ENCODE assay signal across 9 cellular contexts in the genomic region with DNA sequence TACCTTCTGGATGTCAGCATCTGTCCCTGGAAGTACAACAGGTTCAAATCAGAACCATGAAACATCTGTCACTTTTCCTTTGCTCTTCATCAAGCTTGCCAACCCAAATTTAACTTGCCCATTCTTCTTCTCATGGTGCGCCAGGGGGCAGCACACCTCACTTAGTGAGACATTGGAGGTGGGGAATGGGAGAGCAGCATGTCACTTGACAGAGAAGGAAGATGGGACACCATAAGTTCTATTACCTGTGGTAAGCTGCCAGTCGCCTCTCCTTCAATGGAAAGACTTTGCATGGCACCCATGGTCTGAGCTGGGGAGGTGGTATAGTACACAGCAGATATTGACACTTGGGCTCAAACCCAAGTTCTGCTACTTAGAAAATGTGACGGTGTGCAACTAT. TPM values are rescaled to one million over a fixed set of nuclear protein-coding genes. Genes with fewer than 3 reads are reported as not detected.
A peak's percentile ranks its signal among the peaks of the same experiment; 100 is the strongest.
DNase-seq lines count a peak whose midpoint lies in the region; ATAC-seq, FAIRE-seq and TF ChIP-seq lines count a peak whose summit lies in the region.
"Had no signal": no experiment of that assay in that cellular context is flagged by ENCODE, and none has a peak within 500 bp of the region (broad histone marks: within the 10 kb centered on the region; RNA-seq: fewer than 3 reads in every experiment).

No MANE protein-coding gene starts in this region.

- CTCF ChIA-PET in activated naive CD4-positive, alpha-beta T cell treated with anti-CD3 and anti-CD28 coated beads, Interleukin-2, amount 10 ng/mL, durations not matched to agents 7 days and 5 days (lab: Charles Lee) = interaction anchor here (0.6 to 3.5 kb wide), 10 partner anchors 9 to 384 kb away, joined by 3 to 24 read pairs (median 7); no protein-coding TSS in a partner anchor

- H3K4me1 Mint-ChIP-seq in activated naive CD4-positive, alpha-beta T cell treated with anti-CD3 and anti-CD28 coated beads, Interleukin-2, amount 10 ng/mL, durations not matched to agents 7 days and 5 days = peaks cover 5% of the 10 kb centered on the region

- ATAC-seq in GM18505 (IDR thresholded peaks at IDR 0.05; ENCODE audit: unreplicated experiment) (no peak), HG02870 (IDR thresholded peaks at IDR 0.05; ENCODE audit: unreplicated experiment) (no peak)
- ATAC-seq: naive thymus-derived CD4-positive, alpha-beta T cell had no signal

- H3K9me3 Mint-ChIP-seq in activated naive CD4-positive, alpha-beta T cell treated with anti-CD3 and anti-CD28 coated beads, Interleukin-2, amount 10 ng/mL, durations not matched to agents 7 days and 5 days = no peaks in the 10 kb centered on the region
- H3K9me3 Mint-ChIP-seq: naive thymus-derived CD4-positive, alpha-beta T cell had no signal

- no peaks in the 10 kb centered on the region for H3K27me3 Mint-ChIP-seq in activated naive CD4-positive, alpha-beta T cell treated with anti-CD3 and anti-CD28 coated beads, Interleukin-2, amount 10 ng/mL, durations not matched to agents 7 days and 5 days

- H3K27ac ChIP-seq in small intestine (ENCODE audit: low read depth in 1 of 2, low read length in 1 of 2) = no peak overlapping the region

- no peak for FAIRE-seq in small intestine (lab: Jason Lieb, UNC)

- H3K36me3 ChIP-seq in small intestine (ENCODE audit: control insufficient read depth in 2 of 2, insufficient read depth in 2 of 2, low read length in 2 of 2) = no peaks in the 10 kb centered on the region

- H3K27me3 ChIP-seq in small intestine (ENCODE audit: control insufficient read depth in 2 of 2, insufficient read depth in 2 of 2, low read length in 2 of 2) = peaks cover 0 to 11% of the 10 kb centered on the region in 2 donors

- no peak overlapping the region for H3K4me3 Mint-ChIP-seq in activated naive CD4-positive, alpha-beta T cell treated with anti-CD3 and anti-CD28 coated beads, Interleukin-2, amount 10 ng/mL, durations not matched to agents 7 days and 5 days
- H3K4me3 Mint-ChIP-seq: naive thymus-derived CD4-positive, alpha-beta T cell had no signal

- peak; percentile 44 for DNase-seq in activated naive CD4-positive, alpha-beta T cell treated with anti-CD3 and anti-CD28 coated beads, Interleukin-2, amount 10 ng/mL, durations not matched to agents 7 days and 5 days
- no peak for DNase-seq in activated naive CD4-positive, alpha-beta T cell treated with anti-CD3 and anti-CD28 coated beads, Interleukin-2, amount 50 U/mL, for 16 hours
- DNase-seq in MV-4-11 (lab: John Stamatoyannopoulos, UW) (peak; percentile 51), dermis blood vessel endothelial cell (peak; percentile 74), small intestine (peak; percentile 27), dedifferentiated amniotic fluid mesenchymal stem cell (ENCODE audit: extremely low spot score) (no peak)

- peaks cover 0 to 2% of the 10 kb centered on the region in 2 donors for H3K4me1 ChIP-seq in small intestine (ENCODE audit: control insufficient read depth in 2 of 2, insufficient read depth in 1 of 2, low read depth in 1 of 2, low read length in 1 of 2)

- WGBS in small intestine, 3 donors = 63 to 72% (median 70%) methylated on average over 3 of the region's 3 CpGs

- no peak overlapping the region for H3K4me3 ChIP-seq in small intestine (ENCODE audit: low read depth in 1 of 2, low read length in 2 of 2)

- H3K36me3 Mint-ChIP-seq in activated naive CD4-positive, alpha-beta T cell treated with anti-CD3 and anti-CD28 coated beads, Interleukin-2, amount 10 ng/mL, durations not matched to agents 7 days and 5 days = no peaks in the 10 kb centered on the region
- H3K36me3 Mint-ChIP-seq: naive thymus-derived CD4-positive, alpha-beta T cell had no signal

- H3K27ac Mint-ChIP-seq in activated naive CD4-positive, alpha-beta T cell treated with anti-CD3 and anti-CD28 coated beads, Interleukin-2, amount 10 ng/mL, durations not matched to agents 7 days and 5 days = no peak overlapping the region
- H3K27ac Mint-ChIP-seq: naive thymus-derived CD4-positive, alpha-beta T cell had no signal

- no peaks in the 10 kb centered on the region for H3K9me3 ChIP-seq in small intestine (ENCODE audit: control insufficient read depth, low read depth)

- TF ChIP-seq POLR2A in GM18505 (IDR thresholded peaks at IDR 0.05; ENCODE audit: borderline replicate concordance, extremely low read depth, insufficient read depth, insufficient read length) = no peak

RNA-seq across cellular contexts. Expression of gene SCN5A, which starts 2.9 kb away (rescaled TPM):
- 6.5 and 12.0 TPM in 2 replicates for total RNA-seq in dermis blood vessel endothelial cell
- polyA plus RNA-seq in small intestine = under 1 TPM in 2 of 3 donors, not detected in 1; 0.27 to 0.75 TPM
- polyA plus RNA-seq: naive thymus-derived CD4-positive, alpha-beta T cell had no signal

Comparison
In these comparisons a context has a peak if more than half of its experiments do, and no peak if none do; other contexts are left out.
1. DNase-seq: peak in activated naive CD4-positive, alpha-beta T cell treated with anti-CD3 and anti-CD28 coated beads, Interleukin-2, amount 10 ng/mL, durations not matched to agents 7 days and 5 days (single experiment), MV-4-11 (single experiment), dermis blood vessel endothelial cell (single experiment) and small intestine (single experiment); none in activated naive CD4-positive, alpha-beta T cell treated with anti-CD3 and anti-CD28 coated beads, Interleukin-2, amount 50 U/mL, for 16 hours (single experiment) and dedifferentiated amniotic fluid mesenchymal stem cell (single experiment).